Comparison of ENCODE assay signal across 8 cellular contexts in genomic region chr14:39265032-39265431, GRCh38. TPM values are rescaled to one million over a fixed set of nuclear protein-coding genes. Genes with fewer than 3 reads are reported as not detected.
DNase-seq lines count a peak whose midpoint lies in the region; ATAC-seq, FAIRE-seq and TF ChIP-seq lines count a peak whose summit lies in the region.

No MANE protein-coding gene starts in this region.

- no peak for TF ChIP-seq POLR2A in heart left ventricle (IDR thresholded peaks at IDR 0.05)
- TF ChIP-seq POLR2A in GM12891 (IDR thresholded peaks at IDR 0.05; ENCODE audit: low read depth, low read length): no peak

- peak overlapping the region; percentile 70 to 95 (median 77) for H3K4me3 Mint-ChIP-seq in immature natural killer cell
- H3K4me3 Mint-ChIP-seq in type B pancreatic cell: peak overlapping the region; percentile 81

- peaks cover 0 to 3% (median 0%) of the 10 kb centered on the region in 3 donors for H3K36me3 Mint-ChIP-seq in immature natural killer cell
- H3K36me3 Mint-ChIP-seq in type B pancreatic cell: no peaks in the 10 kb centered on the region

- H3K36me3 ChIP-seq in heart left ventricle (no peaks in the 10 kb centered on the region), right atrium auricular region (no peaks in the 10 kb centered on the region)

- in situ Hi-C loops in SK-MEL-5 (cut with HindIII; ENCODE audit: low pct_unique_long_range_greater_than_20kb, low sequenced_read_pairs): no loop called here

- H3K4me3 ChIP-seq in heart left ventricle: peak overlapping the region in 11 of 12 donors; percentile 12 to 99 (median 75)
- H3K4me3 ChIP-seq in right atrium auricular region: peak overlapping the region in 1 of 2 donors; percentile 84

- intact Hi-C loops in heart left ventricle (cut with DNase I): loop anchor here in 9 of 10 donors (5.0 to 10.0 kb wide), 11 partner anchors 37 to 167 kb away; partner anchors contain the start of genes PNN (in 3 of the 9), GEMIN2 (in 2 of the 9), SEC23A (in 2 of the 9) and TRAPPC6B (in 2 of the 9)

- DNase-seq in heart left ventricle (no peak), right atrium auricular region (ENCODE audit: low spot score) (no peak), SK-MEL-5 (ENCODE audit: low read depth, low spot score) (peak; percentile 42), immature natural killer cell (no peak), type B pancreatic cell (ENCODE audit: extremely low spot score, unreplicated experiment) (no peak), NCI-H146 treated with DMSO at 0.1 percent for 48 hours (lab: John Stamatoyannopoulos, UW; ENCODE audit: unreplicated experiment) (no peak), GM12891 (ENCODE audit: insufficient read length, low spot score) (no peak)
- no peak for DNase-seq in NK-92 treated with Interleukin-12 subunit alpha and Interleukin-12 subunit beta, amount 100 ng/mL, for 24 hours (lab: John Stamatoyannopoulos, UW)

- H3K27ac ChIP-seq in heart left ventricle: peak overlapping the region in 9 of 12 donors; percentile 95 to 100 (median 98)
- peak overlapping the region in 1 of 2 donors; percentile 97 for H3K27ac ChIP-seq in right atrium auricular region

- WGBS in heart left ventricle, 4 donors: 3 to 9% (median 6%) methylated on average over 2 of the region's 2 CpGs

- H3K4me1 Mint-ChIP-seq in immature natural killer cell (peaks cover 41 to 45% of the 10 kb centered on the region in 2 donors), type B pancreatic cell (ENCODE audit: unreplicated experiment) (peaks cover 28% of the 10 kb centered on the region)

- H3K4me1 ChIP-seq in heart left ventricle (peaks cover 0 to 39% (median 24%) of the 10 kb centered on the region in 12 donors), right atrium auricular region (peaks cover 0 to 28% of the 10 kb centered on the region in 2 donors)

- H3K27ac Mint-ChIP-seq in immature natural killer cell (peak overlapping the region in 5 of 6 donors; percentile 60 to 99 (median 87)), type B pancreatic cell (peak overlapping the region; percentile 48)

- ATAC-seq in heart left ventricle: no peak

- H3K27me3 ChIP-seq in heart left ventricle (no peaks in the 10 kb centered on the region), right atrium auricular region (no peaks in the 10 kb centered on the region)

- TF ChIP-seq CTCF in heart left ventricle (IDR thresholded peaks at IDR 0.05): no peak
- TF ChIP-seq CTCF in right atrium auricular region (IDR thresholded peaks at IDR 0.05): no peak
- TF ChIP-seq CTCF in type B pancreatic cell (conservative IDR thresholded peaks at IDR 0.05): no peak

- no peak for FAIRE-seq in GM12891 (lab: Jason Lieb, UNC)

- H3K9me3 Mint-ChIP-seq in immature natural killer cell (peaks cover 0 to 2% (median 0%) of the 10 kb centered on the region in 6 donors), type B pancreatic cell (no peaks in the 10 kb centered on the region)

- H3K27me3 Mint-ChIP-seq in immature natural killer cell (ENCODE audit: low read depth in 3 of 3) (peaks cover 6 to 13% (median 9%) of the 10 kb centered on the region in 3 donors), type B pancreatic cell (no peaks in the 10 kb centered on the region)

- H3K9me3 ChIP-seq in heart left ventricle (peaks cover 0 to 8% (median 0%) of the 10 kb centered on the region in 12 donors), right atrium auricular region (peaks cover 0 to 3% of the 10 kb centered on the region in 2 donors)

TF ChIP-seq in GM12891, 5 proteins besides CTCF, POLR2A, EP300 and RAD21:
- TF ChIP-seq TAF1 (IDR thresholded peaks at IDR 0.05; ENCODE audit: low read depth, low read length): no peak
- TF ChIP-seq POLR2AphosphoS5 (IDR thresholded peaks at IDR 0.05; ENCODE audit: low read depth, low read length): no peak
- no peak for TF ChIP-seq PAX5 (IDR thresholded peaks at IDR 0.05; ENCODE audit: insufficient read depth, low read length, severe bottlenecking)
- TF ChIP-seq SPI1 (IDR thresholded peaks at IDR 0.05; ENCODE audit: low read depth, low read length): no peak
- TF ChIP-seq POU2F2 (IDR thresholded peaks at IDR 0.05; ENCODE audit: low read depth, low read length): no peak

RNA-seq across cellular contexts. Expression of gene MIA2, which starts 31.3 kb away (rescaled TPM):
- total RNA-seq in heart left ventricle (10 to 100 TPM; 14.8 to 31.8 (median 20.4) TPM), right atrium auricular region (10 to 100 TPM; 14.2 to 34.2 TPM), type B pancreatic cell (ENCODE audit: low replicate concordance) (23.5 and 37.6 TPM in 2 replicates)
- polyA plus RNA-seq in heart left ventricle (10 to 100 TPM in 1 of 2 donors, 1 to 10 TPM in 1; 9.3 to 18.6 TPM), immature natural killer cell (10 to 100 TPM; 14.1 to 38.6 (median 27.6) TPM)
- 16.9 and 17.9 TPM in 2 replicates for total RNA-seq in SK-MEL-5 (2014; rRNA removed; shearing (Covaris generic))
- 12.3 and 16.3 TPM in 2 replicates for polyA plus RNA-seq in SK-MEL-5 (2015; cell fraction: cytosol; rRNA removed)
- 15.8 and 18.6 TPM in 2 replicates for polyA plus RNA-seq in SK-MEL-5 (2015; cell fraction: nucleus; rRNA removed)
- polyA plus RNA-seq in GM12891 (2012; ENCODE audit: low read depth, missing spikeins): 5.0 TPM
